2 cellular contexts compared by ENCODE assay signal in genomic region chr19:8490873-8491272, GRCh38.
TF ChIP-seq lines count a peak whose summit lies in the region.

No MANE protein-coding gene starts in this region.

TF ChIP-seq in SK-N-SH treated with all-trans-retinoic acid at 6 μM for 48 hours, 23 proteins besides CTCF, POLR2A, EP300 and RAD21 (continued from another document):
- TF ChIP-seq ZNF70 (CRISPR knock-in tag; IDR thresholded peaks at IDR 0.05) = no peak
- no peak for TF ChIP-seq CREB5 (CRISPR knock-in tag; IDR thresholded peaks at IDR 0.05; ENCODE audit: low read depth)
- TF ChIP-seq BACH2 (CRISPR knock-in tag; IDR thresholded peaks at IDR 0.05; ENCODE audit: borderline replicate concordance) = no peak
- no peak for TF ChIP-seq RARB (CRISPR knock-in tag; IDR thresholded peaks at IDR 0.05)
- TF ChIP-seq ZNF565 (CRISPR knock-in tag; conservative IDR thresholded peaks at IDR 0.05; ENCODE audit: low read depth) = no peak
- no peak for TF ChIP-seq SNAI2 (CRISPR knock-in tag; IDR thresholded peaks at IDR 0.05)
- TF ChIP-seq, protein P1, sequence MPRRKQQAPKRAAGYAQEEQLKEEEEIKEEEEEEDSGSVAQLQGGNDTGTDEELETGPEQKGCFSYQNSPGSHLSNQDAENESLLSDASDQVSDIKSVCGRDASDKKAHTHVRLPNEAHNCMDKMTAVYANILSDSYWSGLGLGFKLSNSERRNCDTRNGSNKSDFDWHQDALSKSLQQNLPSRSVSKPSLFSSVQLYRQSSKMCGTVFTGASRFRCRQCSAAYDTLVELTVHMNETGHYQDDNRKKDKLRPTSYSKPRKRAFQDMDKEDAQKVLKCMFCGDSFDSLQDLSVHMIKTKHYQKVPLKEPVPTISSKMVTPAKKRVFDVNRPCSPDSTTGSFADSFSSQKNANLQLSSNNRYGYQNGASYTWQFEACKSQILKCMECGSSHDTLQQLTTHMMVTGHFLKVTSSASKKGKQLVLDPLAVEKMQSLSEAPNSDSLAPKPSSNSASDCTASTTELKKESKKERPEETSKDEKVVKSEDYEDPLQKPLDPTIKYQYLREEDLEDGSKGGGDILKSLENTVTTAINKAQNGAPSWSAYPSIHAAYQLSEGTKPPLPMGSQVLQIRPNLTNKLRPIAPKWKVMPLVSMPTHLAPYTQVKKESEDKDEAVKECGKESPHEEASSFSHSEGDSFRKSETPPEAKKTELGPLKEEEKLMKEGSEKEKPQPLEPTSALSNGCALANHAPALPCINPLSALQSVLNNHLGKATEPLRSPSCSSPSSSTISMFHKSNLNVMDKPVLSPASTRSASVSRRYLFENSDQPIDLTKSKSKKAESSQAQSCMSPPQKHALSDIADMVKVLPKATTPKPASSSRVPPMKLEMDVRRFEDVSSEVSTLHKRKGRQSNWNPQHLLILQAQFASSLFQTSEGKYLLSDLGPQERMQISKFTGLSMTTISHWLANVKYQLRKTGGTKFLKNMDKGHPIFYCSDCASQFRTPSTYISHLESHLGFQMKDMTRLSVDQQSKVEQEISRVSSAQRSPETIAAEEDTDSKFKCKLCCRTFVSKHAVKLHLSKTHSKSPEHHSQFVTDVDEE (CRISPR knock-in tag; IDR thresholded peaks at IDR 0.05) = no peak
- no peak for TF ChIP-seq ZC3H10 (CRISPR knock-in tag; IDR thresholded peaks at IDR 0.05)
- TF ChIP-seq ZFP30 (CRISPR knock-in tag; IDR thresholded peaks at IDR 0.05) = no peak

TF ChIP-seq in SK-N-SH, 30 proteins besides CTCF, POLR2A, EP300 and RAD21:
- TF ChIP-seq ZBTB33 (IDR thresholded peaks at IDR 0.05; ENCODE audit: borderline replicate concordance, low read depth) (no peak), FOSL2 (IDR thresholded peaks at IDR 0.05; ENCODE audit: borderline replicate concordance, low read depth) (no peak), GABPA (IDR thresholded peaks at IDR 0.05; ENCODE audit: low read depth) (no peak), JUND (IDR thresholded peaks at IDR 0.05) (no peak), YY1 (IDR thresholded peaks at IDR 0.05; ENCODE audit: low read depth) (no peak), ELF1 (IDR thresholded peaks at IDR 0.05) (no peak), SIN3A (IDR thresholded peaks at IDR 0.05; ENCODE audit: borderline replicate concordance, low read depth, low read length) (no peak), NRF1 (IDR thresholded peaks at IDR 0.05; ENCODE audit: low read depth, low read length) (no peak), MEF2A (IDR thresholded peaks at IDR 0.05; ENCODE audit: borderline replicate concordance, low read depth) (no peak), GATA2 (CRISPR knock-in tag; IDR thresholded peaks at IDR 0.05) (no peak), MAX (IDR thresholded peaks at IDR 0.05; ENCODE audit: low read depth) (no peak), TEAD4 (IDR thresholded peaks at IDR 0.05; ENCODE audit: borderline replicate concordance, insufficient read depth) (no peak), TCF12 (IDR thresholded peaks at IDR 0.05) (no peak), NFIC (IDR thresholded peaks at IDR 0.05; ENCODE audit: borderline replicate concordance) (no peak), POLR2AphosphoS5 (IDR thresholded peaks at IDR 0.05; ENCODE audit: low read depth, low read length) (no peak), FOXM1 (IDR thresholded peaks at IDR 0.05; ENCODE audit: low read depth) (no peak), RFX5 (IDR thresholded peaks at IDR 0.05; ENCODE audit: low read length) (no peak)
- TF ChIP-seq, protein P2, sequence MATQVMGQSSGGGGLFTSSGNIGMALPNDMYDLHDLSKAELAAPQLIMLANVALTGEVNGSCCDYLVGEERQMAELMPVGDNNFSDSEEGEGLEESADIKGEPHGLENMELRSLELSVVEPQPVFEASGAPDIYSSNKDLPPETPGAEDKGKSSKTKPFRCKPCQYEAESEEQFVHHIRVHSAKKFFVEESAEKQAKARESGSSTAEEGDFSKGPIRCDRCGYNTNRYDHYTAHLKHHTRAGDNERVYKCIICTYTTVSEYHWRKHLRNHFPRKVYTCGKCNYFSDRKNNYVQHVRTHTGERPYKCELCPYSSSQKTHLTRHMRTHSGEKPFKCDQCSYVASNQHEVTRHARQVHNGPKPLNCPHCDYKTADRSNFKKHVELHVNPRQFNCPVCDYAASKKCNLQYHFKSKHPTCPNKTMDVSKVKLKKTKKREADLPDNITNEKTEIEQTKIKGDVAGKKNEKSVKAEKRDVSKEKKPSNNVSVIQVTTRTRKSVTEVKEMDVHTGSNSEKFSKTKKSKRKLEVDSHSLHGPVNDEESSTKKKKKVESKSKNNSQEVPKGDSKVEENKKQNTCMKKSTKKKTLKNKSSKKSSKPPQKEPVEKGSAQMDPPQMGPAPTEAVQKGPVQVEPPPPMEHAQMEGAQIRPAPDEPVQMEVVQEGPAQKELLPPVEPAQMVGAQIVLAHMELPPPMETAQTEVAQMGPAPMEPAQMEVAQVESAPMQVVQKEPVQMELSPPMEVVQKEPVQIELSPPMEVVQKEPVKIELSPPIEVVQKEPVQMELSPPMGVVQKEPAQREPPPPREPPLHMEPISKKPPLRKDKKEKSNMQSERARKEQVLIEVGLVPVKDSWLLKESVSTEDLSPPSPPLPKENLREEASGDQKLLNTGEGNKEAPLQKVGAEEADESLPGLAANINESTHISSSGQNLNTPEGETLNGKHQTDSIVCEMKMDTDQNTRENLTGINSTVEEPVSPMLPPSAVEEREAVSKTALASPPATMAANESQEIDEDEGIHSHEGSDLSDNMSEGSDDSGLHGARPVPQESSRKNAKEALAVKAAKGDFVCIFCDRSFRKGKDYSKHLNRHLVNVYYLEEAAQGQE (IDR thresholded peaks at IDR 0.05; ENCODE audit: low read depth, low read length) = no peak
- TF ChIP-seq, protein P3, sequence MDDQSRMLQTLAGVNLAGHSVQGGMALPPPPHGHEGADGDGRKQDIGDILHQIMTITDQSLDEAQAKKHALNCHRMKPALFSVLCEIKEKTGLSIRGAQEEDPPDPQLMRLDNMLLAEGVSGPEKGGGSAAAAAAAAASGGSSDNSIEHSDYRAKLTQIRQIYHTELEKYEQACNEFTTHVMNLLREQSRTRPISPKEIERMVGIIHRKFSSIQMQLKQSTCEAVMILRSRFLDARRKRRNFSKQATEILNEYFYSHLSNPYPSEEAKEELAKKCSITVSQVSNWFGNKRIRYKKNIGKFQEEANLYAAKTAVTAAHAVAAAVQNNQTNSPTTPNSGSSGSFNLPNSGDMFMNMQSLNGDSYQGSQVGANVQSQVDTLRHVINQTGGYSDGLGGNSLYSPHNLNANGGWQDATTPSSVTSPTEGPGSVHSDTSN (IDR thresholded peaks at IDR 0.05) = no peak
- TF ChIP-seq, protein P4, sequence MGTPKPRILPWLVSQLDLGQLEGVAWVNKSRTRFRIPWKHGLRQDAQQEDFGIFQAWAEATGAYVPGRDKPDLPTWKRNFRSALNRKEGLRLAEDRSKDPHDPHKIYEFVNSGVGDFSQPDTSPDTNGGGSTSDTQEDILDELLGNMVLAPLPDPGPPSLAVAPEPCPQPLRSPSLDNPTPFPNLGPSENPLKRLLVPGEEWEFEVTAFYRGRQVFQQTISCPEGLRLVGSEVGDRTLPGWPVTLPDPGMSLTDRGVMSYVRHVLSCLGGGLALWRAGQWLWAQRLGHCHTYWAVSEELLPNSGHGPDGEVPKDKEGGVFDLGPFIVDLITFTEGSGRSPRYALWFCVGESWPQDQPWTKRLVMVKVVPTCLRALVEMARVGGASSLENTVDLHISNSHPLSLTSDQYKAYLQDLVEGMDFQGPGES (IDR thresholded peaks at IDR 0.05; ENCODE audit: low read depth, low read length) = no peak
TF ChIP-seq in SK-N-SH: peak in this region for 0.
